ENCODE assay signal across 2 cellular contexts in genomic region chr19:5696196-5697021, GRCh38.
TF ChIP-seq lines count a peak whose summit lies in the region.

No MANE protein-coding gene starts in this region.

TF ChIP-seq in SK-N-SH, 30 proteins besides CTCF, POLR2A, EP300 and RAD21 (continued from another document):
- TF ChIP-seq ZBTB33 (IDR thresholded peaks at IDR 0.05; ENCODE audit: borderline replicate concordance, low read depth): no peak
- TF ChIP-seq ELF1 (IDR thresholded peaks at IDR 0.05): no peak
- no peak for TF ChIP-seq FOXM1 (IDR thresholded peaks at IDR 0.05; ENCODE audit: low read depth)
- TF ChIP-seq TAF1 (IDR thresholded peaks at IDR 0.05; ENCODE audit: borderline replicate concordance, low read depth, low read length): no peak
- no peak for TF ChIP-seq YY1 (IDR thresholded peaks at IDR 0.05; ENCODE audit: low read depth)
- no peak for TF ChIP-seq RXRA (IDR thresholded peaks at IDR 0.05; ENCODE audit: borderline replicate concordance, low read depth)
- no peak for TF ChIP-seq USF1 (IDR thresholded peaks at IDR 0.05; ENCODE audit: borderline replicate concordance, low read depth)

TF ChIP-seq in SK-N-SH treated with all-trans-retinoic acid at 6 μM for 48 hours, 23 proteins besides CTCF, POLR2A, EP300 and RAD21 (continued from another document):
- no peak for TF ChIP-seq TSHZ2 (CRISPR knock-in tag; IDR thresholded peaks at IDR 0.05)
- no peak for TF ChIP-seq PATZ1 (CRISPR knock-in tag; IDR thresholded peaks at IDR 0.05; ENCODE audit: borderline replicate concordance)
- TF ChIP-seq ZNF565 (CRISPR knock-in tag; conservative IDR thresholded peaks at IDR 0.05; ENCODE audit: low read depth): no peak
- TF ChIP-seq ZFP30 (CRISPR knock-in tag; IDR thresholded peaks at IDR 0.05): no peak
- TF ChIP-seq ISL1 (CRISPR knock-in tag; IDR thresholded peaks at IDR 0.05): no peak
- TF ChIP-seq CREB5 (CRISPR knock-in tag; IDR thresholded peaks at IDR 0.05; ENCODE audit: low read depth): no peak
- TF ChIP-seq ZFP3 (CRISPR knock-in tag; IDR thresholded peaks at IDR 0.05): no peak
- no peak for TF ChIP-seq GLIS3 (CRISPR knock-in tag; IDR thresholded peaks at IDR 0.05)
- TF ChIP-seq SNAI2 (CRISPR knock-in tag; IDR thresholded peaks at IDR 0.05): no peak
- no peak for TF ChIP-seq ZC3H10 (CRISPR knock-in tag; IDR thresholded peaks at IDR 0.05)
